16 cellular contexts compared by ENCODE assay signal in the genomic region with DNA sequence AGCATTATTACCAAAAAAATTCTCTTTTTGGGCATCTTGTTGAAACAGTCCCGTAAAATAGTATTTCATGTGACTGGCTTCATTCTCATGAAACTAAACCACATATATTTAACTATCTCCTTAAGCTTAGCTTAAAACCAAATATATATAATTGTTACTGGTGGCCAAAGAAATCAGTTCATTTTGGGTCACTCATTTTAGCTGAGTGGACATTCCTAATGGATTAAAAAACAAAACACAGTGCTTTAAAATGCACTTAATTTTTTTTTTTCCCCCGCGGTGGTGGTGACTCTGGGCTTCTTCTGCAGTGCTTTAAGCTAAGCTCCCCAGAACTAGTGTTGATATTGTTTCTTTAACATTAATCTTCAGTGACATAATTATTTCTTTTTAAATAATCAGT.
A peak's percentile ranks its signal among the peaks of the same experiment; 100 is the strongest.
DNase-seq lines count a peak whose midpoint lies in the region; ATAC-seq and TF ChIP-seq lines count a peak whose summit lies in the region.
"Had no signal": no experiment of that assay in that cellular context is flagged by ENCODE, and none has a peak within 500 bp of the region (broad histone marks: within the 10 kb centered on the region; RNA-seq: fewer than 3 reads in every experiment).

No MANE protein-coding gene starts in this region.

- peak overlapping the region; percentile 44 for H3K4me3 ChIP-seq in SJCRH30
- no peak overlapping the region for H3K4me3 ChIP-seq in choroid plexus epithelial cell (ENCODE audit: low read depth, low read length)
- H3K4me3 ChIP-seq in liver (ENCODE audit: low read depth in 1 of 3, low read length in 3 of 3) = peak overlapping the region; percentile 30 to 65 (median 41)
- H3K4me3 ChIP-seq in thoracic aorta = peak overlapping the region; percentile 32
- H3K4me3 ChIP-seq: GM23248 had no signal

- ATAC-seq in thoracic aorta (ENCODE audit: insufficient number of reproducible peaks, low FRiP score, low read depth) = no peak
- ATAC-seq in GM21529 (IDR thresholded peaks at IDR 0.05; ENCODE audit: unreplicated experiment) = no peak
- no peak for ATAC-seq in GM21381 (IDR thresholded peaks at IDR 0.05; ENCODE audit: unreplicated experiment)

- DNase-seq in SJCRH30 (no peak), choroid plexus epithelial cell (ENCODE audit: low read depth) (peak; percentile 16), thoracic aorta (ENCODE audit: low spot score) (no peak), Ammon's horn (ENCODE audit: low spot score) (no peak)
- DNase-seq: GM23248, H7, NCI-H1048, NCI-H1417, NCI-H1694, NCI-H2029 treated with DMSO at 0.1 percent for 48 hours, NCI-H446 treated with DMSO at 0.1 percent for 48 hours, Right ventricle myocardium superior, RPMI8226 had no signal

- H3K36me3 ChIP-seq in SJCRH30 (no peaks in the 10 kb centered on the region), liver (ENCODE audit: control insufficient read depth in 4 of 4, insufficient read depth in 3 of 4, low read depth in 1 of 4, low read length in 3 of 4) (no peaks in the 10 kb centered on the region), thoracic aorta (no peaks in the 10 kb centered on the region)

- H3K9ac ChIP-seq in liver (ENCODE audit: low read depth in 1 of 2, low read length in 2 of 2) = peak overlapping the region; percentile 24 to 58
- H3K9ac ChIP-seq: GM23248 had no signal

- no peak for TF ChIP-seq RAD21 in liver (IDR thresholded peaks at IDR 0.05)

- H3K27me3 ChIP-seq in SJCRH30 (no peaks in the 10 kb centered on the region), liver (ENCODE audit: control insufficient read depth in 4 of 4, insufficient read depth in 4 of 4, low read length in 3 of 4) (no peaks in the 10 kb centered on the region), thoracic aorta (replicated peaks; ENCODE audit: insufficient read depth) (no peaks in the 10 kb centered on the region)

- peak overlapping the region; percentile 78 for H3K27ac ChIP-seq in SJCRH30
- H3K27ac ChIP-seq in liver (ENCODE audit: low read depth in 1 of 2, low read length in 2 of 2) = peak overlapping the region; percentile 64 to 86
- H3K27ac ChIP-seq in thoracic aorta = peak overlapping the region in 1 of 2 donors; percentile 33
- H3K27ac ChIP-seq: GM23248 had no signal

- H3K9me3 ChIP-seq in SJCRH30 (replicated peaks) (no peaks in the 10 kb centered on the region), liver (ENCODE audit: control insufficient read depth in 4 of 4, low read length in 3 of 4) (no peaks in the 10 kb centered on the region), thoracic aorta (no peaks in the 10 kb centered on the region)

- 32% methylated on average over 3 of the region's 3 CpGs for WGBS in liver

- no peak for TF ChIP-seq CTCF in choroid plexus epithelial cell (conservative IDR thresholded peaks at IDR 0.05; ENCODE audit: low read depth, low read length)
- no peak for TF ChIP-seq CTCF in liver (IDR thresholded peaks at IDR 0.05; ENCODE audit: low read depth, low read length, missing input control)
- no peak for TF ChIP-seq CTCF in thoracic aorta (IDR thresholded peaks at IDR 0.05)

- peaks cover 13% of the 10 kb centered on the region for H3K4me1 ChIP-seq in SJCRH30
- H3K4me1 ChIP-seq in liver (ENCODE audit: control insufficient read depth in 4 of 4, insufficient read depth in 4 of 4, low read length in 3 of 4) = peaks cover 2 to 27% (median 20%) of the 10 kb centered on the region in 4 donors
- H3K4me1 ChIP-seq in thoracic aorta (ENCODE audit: control insufficient read depth in 1 of 2, low read depth in 2 of 2) = peaks cover 25 to 58% of the 10 kb centered on the region in 2 donors

TF ChIP-seq in liver, 16 proteins besides CTCF, POLR2A, EP300 and RAD21:
- no peak for TF ChIP-seq RXRA (IDR thresholded peaks at IDR 0.05)
- no peak for TF ChIP-seq NR2F2 (IDR thresholded peaks at IDR 0.05)
- TF ChIP-seq, protein P1, sequence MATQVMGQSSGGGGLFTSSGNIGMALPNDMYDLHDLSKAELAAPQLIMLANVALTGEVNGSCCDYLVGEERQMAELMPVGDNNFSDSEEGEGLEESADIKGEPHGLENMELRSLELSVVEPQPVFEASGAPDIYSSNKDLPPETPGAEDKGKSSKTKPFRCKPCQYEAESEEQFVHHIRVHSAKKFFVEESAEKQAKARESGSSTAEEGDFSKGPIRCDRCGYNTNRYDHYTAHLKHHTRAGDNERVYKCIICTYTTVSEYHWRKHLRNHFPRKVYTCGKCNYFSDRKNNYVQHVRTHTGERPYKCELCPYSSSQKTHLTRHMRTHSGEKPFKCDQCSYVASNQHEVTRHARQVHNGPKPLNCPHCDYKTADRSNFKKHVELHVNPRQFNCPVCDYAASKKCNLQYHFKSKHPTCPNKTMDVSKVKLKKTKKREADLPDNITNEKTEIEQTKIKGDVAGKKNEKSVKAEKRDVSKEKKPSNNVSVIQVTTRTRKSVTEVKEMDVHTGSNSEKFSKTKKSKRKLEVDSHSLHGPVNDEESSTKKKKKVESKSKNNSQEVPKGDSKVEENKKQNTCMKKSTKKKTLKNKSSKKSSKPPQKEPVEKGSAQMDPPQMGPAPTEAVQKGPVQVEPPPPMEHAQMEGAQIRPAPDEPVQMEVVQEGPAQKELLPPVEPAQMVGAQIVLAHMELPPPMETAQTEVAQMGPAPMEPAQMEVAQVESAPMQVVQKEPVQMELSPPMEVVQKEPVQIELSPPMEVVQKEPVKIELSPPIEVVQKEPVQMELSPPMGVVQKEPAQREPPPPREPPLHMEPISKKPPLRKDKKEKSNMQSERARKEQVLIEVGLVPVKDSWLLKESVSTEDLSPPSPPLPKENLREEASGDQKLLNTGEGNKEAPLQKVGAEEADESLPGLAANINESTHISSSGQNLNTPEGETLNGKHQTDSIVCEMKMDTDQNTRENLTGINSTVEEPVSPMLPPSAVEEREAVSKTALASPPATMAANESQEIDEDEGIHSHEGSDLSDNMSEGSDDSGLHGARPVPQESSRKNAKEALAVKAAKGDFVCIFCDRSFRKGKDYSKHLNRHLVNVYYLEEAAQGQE (IDR thresholded peaks at IDR 0.05) = no peak
- TF ChIP-seq, protein P2, sequence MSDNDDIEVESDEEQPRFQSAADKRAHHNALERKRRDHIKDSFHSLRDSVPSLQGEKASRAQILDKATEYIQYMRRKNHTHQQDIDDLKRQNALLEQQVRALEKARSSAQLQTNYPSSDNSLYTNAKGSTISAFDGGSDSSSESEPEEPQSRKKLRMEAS (IDR thresholded peaks at IDR 0.05) = no peak
- TF ChIP-seq HNF4G (IDR thresholded peaks at IDR 0.05) = no peak
- no peak for TF ChIP-seq TAF1 (conservative IDR thresholded peaks at IDR 0.05)
- no peak for TF ChIP-seq HNF4A (conservative IDR thresholded peaks at IDR 0.05)
- TF ChIP-seq, protein P3, sequence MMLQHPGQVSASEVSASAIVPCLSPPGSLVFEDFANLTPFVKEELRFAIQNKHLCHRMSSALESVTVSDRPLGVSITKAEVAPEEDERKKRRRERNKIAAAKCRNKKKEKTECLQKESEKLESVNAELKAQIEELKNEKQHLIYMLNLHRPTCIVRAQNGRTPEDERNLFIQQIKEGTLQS (IDR thresholded peaks at IDR 0.05) = no peak
- TF ChIP-seq GABPA (IDR thresholded peaks at IDR 0.05 in 1 of 2, conservative IDR thresholded peaks at IDR 0.05 in 1 of 2) = no peak
- no peak for TF ChIP-seq YY1 (IDR thresholded peaks at IDR 0.05)
- TF ChIP-seq SP1 (IDR thresholded peaks at IDR 0.05) = no peak
- no peak for TF ChIP-seq EGR1 (IDR thresholded peaks at IDR 0.05; ENCODE audit: low read depth in 2 of 2)
- no peak for TF ChIP-seq FOXA2 (IDR thresholded peaks at IDR 0.05)
